In genomic region chr17:16583781-16584180, GRCh38 we compare ENCODE assay signal across 1 cellular context.
TF ChIP-seq lines count a peak whose summit lies in the region.

No MANE protein-coding gene starts in this region.

TF ChIP-seq in IMR-90, 13 proteins besides CTCF, POLR2A, EP300 and RAD21:
- TF ChIP-seq NFE2L2 (IDR thresholded peaks at IDR 0.05; ENCODE audit: low read depth, low read length) (no peak), MXI1 (IDR thresholded peaks at IDR 0.05; ENCODE audit: borderline replicate concordance, low read depth, low read length) (no peak), SMC3 (IDR thresholded peaks at IDR 0.05; ENCODE audit: low read depth, low read length) (no peak), RFX5 (IDR thresholded peaks at IDR 0.05; ENCODE audit: low read depth, low read length) (no peak), FOS (IDR thresholded peaks at IDR 0.05; ENCODE audit: low read depth, low read length) (no peak), RCOR1 (IDR thresholded peaks at IDR 0.05; ENCODE audit: insufficient replicate concordance, low read length) (no peak)
